8 cellular contexts compared by ENCODE assay signal in genomic region chrX:153971632-153972367, GRCh38. TPM values are rescaled to one million over a fixed set of nuclear protein-coding genes. Genes with fewer than 3 reads are reported as not detected.
A peak's percentile ranks its signal among the peaks of the same experiment; 100 is the strongest.
DNase-seq lines count a peak whose midpoint lies in the region; ATAC-seq and TF ChIP-seq lines count a peak whose summit lies in the region.

HCFC1 (minus strand) TSS chrX:153971818; CDS start chrX:153970840, 978 bp downstream.

- peaks cover 42% of the 10 kb centered on the region for H3K36me3 Mint-ChIP-seq in activated CD8-positive, alpha-beta T cell treated with anti-CD3 and anti-CD28 coated beads for 36 hours (ENCODE audit: low read depth)

- peaks cover 0 to 20% (median 0%) of the 10 kb centered on the region in 11 experiments; a peak in 6 of 22 replicates for H3K36me3 ChIP-seq in BLaER1 treated with 17β-estradiol and CSF1 and Interleukin-3, amounts not matched to agents 10 nM and 100 nM
- H3K36me3 ChIP-seq in ectodermal cell (ENCODE audit: control insufficient read depth, insufficient read depth, low read length) = no peaks in the 10 kb centered on the region

- TF ChIP-seq CTCF in activated CD8-positive, alpha-beta T cell treated with anti-CD3 and anti-CD28 coated beads for 36 hours (IDR thresholded peaks at IDR 0.05) = no peak

- H3K4me3 ChIP-seq in BLaER1 treated with 17β-estradiol and CSF1 and Interleukin-3, amounts not matched to agents 10 nM and 100 nM = peak within 1 kb of the TSS; percentile 72 to 97 (median 86)
- H3K4me3 ChIP-seq in ectodermal cell (ENCODE audit: insufficient read depth, low read depth, low read length) = peak within 1 kb of the TSS; percentile 59

- peak within 1 kb of the TSS; percentile 100 for H3K27ac Mint-ChIP-seq in activated CD8-positive, alpha-beta T cell treated with anti-CD3 and anti-CD28 coated beads for 36 hours

- POLR2A ChIA-PET in activated CD8-positive, alpha-beta T cell treated with anti-CD3 and anti-CD28 coated beads for 36 hours (lab: Charles Lee) = interaction anchor here (0.6 to 12.0 kb wide), 18 partner anchors 10 to 469 kb away, joined by 3 to 105 read pairs (median 4); partner anchors contain the start of genes ARHGAP4, NAA10, RPL10 and SSR4

- 0% methylated on average over 78 of the region's 78 CpGs for WGBS in ectodermal cell, 2 experiments

- peak within 1 kb of the TSS; percentile 92 to 100 (median 98) for H3K9ac ChIP-seq in BLaER1 treated with 17β-estradiol and CSF1 and Interleukin-3, amounts not matched to agents 10 nM and 100 nM

- CTCF ChIA-PET in activated CD8-positive, alpha-beta T cell treated with anti-CD3 and anti-CD28 coated beads for 36 hours (lab: Charles Lee) = interaction anchor here (1.0 to 1.2 kb wide), 2 partner anchors 41 to 45 kb away, joined by 3 to 7 read pairs; partner anchors contain the start of gene ARHGAP4

- DNase-seq in NCI-H748 treated with DMSO at 0.1 percent for 48 hours (lab: John Stamatoyannopoulos, UW) = peak; percentile 77
- DNase-seq in activated CD8-positive, alpha-beta T cell treated with anti-CD3 and anti-CD28 coated beads for 36 hours = peak; percentile 93
- peak; percentile 89 to 94 for DNase-seq in lung microvascular endothelial cell (ENCODE audit: low read depth in 2 of 2)
- DNase-seq in stimulated activated CD4-positive, alpha-beta T cell treated with anti-CD3 and anti-CD28 coated beads, TNF-alpha, amount 100 ng/mL, for 48 hours (ENCODE audit: low read depth in 3 of 3) = peak; percentile 70 to 89 (median 84)

- intact Hi-C loops in activated CD8-positive, alpha-beta T cell treated with anti-CD3 and anti-CD28 coated beads for 36 hours (cut with micrococcal nuclease) = no loop called here

- H3K4me2 ChIP-seq in BLaER1 treated with 17β-estradiol and CSF1 and Interleukin-3, amounts not matched to agents 10 nM and 100 nM = peak within 1 kb of the TSS; percentile 82 to 92 (median 89)

- H3K9me3 ChIP-seq in BLaER1 treated with 17β-estradiol and CSF1 and Interleukin-3, amounts not matched to agents 10 nM and 100 nM (replicated peaks in 1 of 11) = no peaks in the 10 kb centered on the region
- H3K9me3 ChIP-seq in ectodermal cell (ENCODE audit: control insufficient read depth, low read length) = no peaks in the 10 kb centered on the region

- peaks cover 47 to 63% (median 52%) of the 10 kb centered on the region in 10 experiments for H3K4me1 ChIP-seq in BLaER1 treated with 17β-estradiol and CSF1 and Interleukin-3, amounts not matched to agents 10 nM and 100 nM
- H3K4me1 ChIP-seq in ectodermal cell (ENCODE audit: control insufficient read depth, insufficient read depth, low read length) = peaks cover 18% of the 10 kb centered on the region

- peaks cover 67 to 74% (median 69%) of the 10 kb centered on the region in 11 experiments for H3K27me3 ChIP-seq in BLaER1 treated with 17β-estradiol and CSF1 and Interleukin-3, amounts not matched to agents 10 nM and 100 nM
- no peaks in the 10 kb centered on the region for H3K27me3 ChIP-seq in ectodermal cell (ENCODE audit: control insufficient read depth, insufficient read depth, low read length, poor library complexity, severe bottlenecking)

- H3K4me1 Mint-ChIP-seq in activated CD8-positive, alpha-beta T cell treated with anti-CD3 and anti-CD28 coated beads for 36 hours (ENCODE audit: low read depth) = peaks cover 22% of the 10 kb centered on the region

- H3K4me3 Mint-ChIP-seq in activated CD8-positive, alpha-beta T cell treated with anti-CD3 and anti-CD28 coated beads for 36 hours = peak within 1 kb of the TSS; percentile 93

- ATAC-seq in GM19351 (IDR thresholded peaks at IDR 0.05; ENCODE audit: unreplicated experiment) = peak; percentile 32
- ATAC-seq in HG03521 (IDR thresholded peaks at IDR 0.05; ENCODE audit: unreplicated experiment) = peak; percentile 35
- peak; percentile 32 for ATAC-seq in activated CD8-positive, alpha-beta T cell treated with anti-CD3 and anti-CD28 coated beads for 36 hours

- peak within 1 kb of the TSS; percentile 93 to 100 (median 99) for H3K27ac ChIP-seq in BLaER1 treated with 17β-estradiol and CSF1 and Interleukin-3, amounts not matched to agents 10 nM and 100 nM
- peak within 1 kb of the TSS; percentile 99 for H3K27ac ChIP-seq in ectodermal cell (ENCODE audit: insufficient read depth, low read depth, low read length, poor library complexity, severe bottlenecking)

- no peaks in the 10 kb centered on the region for H3K9me3 Mint-ChIP-seq in activated CD8-positive, alpha-beta T cell treated with anti-CD3 and anti-CD28 coated beads for 36 hours

- peaks cover 59 to 87% (median 75%) of the 10 kb centered on the region in 11 experiments; a peak in 21 of 22 replicates for H4K20me1 ChIP-seq in BLaER1 treated with 17β-estradiol and CSF1 and Interleukin-3, amounts not matched to agents 10 nM and 100 nM

- no peaks in the 10 kb centered on the region for H3K27me3 Mint-ChIP-seq in activated CD8-positive, alpha-beta T cell treated with anti-CD3 and anti-CD28 coated beads for 36 hours

RNA-seq across cellular contexts. Expression of gene HCFC1, which starts in this region (rescaled TPM):
- 100 to 1,000 TPM; 115 to 116 TPM for total RNA-seq in activated CD8-positive, alpha-beta T cell treated with anti-CD3 and anti-CD28 coated beads for 36 hours
- polyA plus RNA-seq in ectodermal cell (2013, experiment 1 of 4) = 85.2 TPM
- polyA plus RNA-seq in ectodermal cell (2013, experiment 2 of 4) = 86.5 TPM
- 61.4 TPM for polyA plus RNA-seq in ectodermal cell (2013, experiment 3 of 4)
- polyA plus RNA-seq in ectodermal cell (2013, experiment 4 of 4) = 68.1 TPM
- 10.0 and 10.3 TPM in 2 replicates for total RNA-seq in lung microvascular endothelial cell

Comparison
In these comparisons a context has a peak if more than half of its experiments do, and no peak if none do; other contexts are left out.
1. Peak in every context shown above with its lines: DNase-seq, ATAC-seq, H3K4me3 ChIP-seq and H3K27ac ChIP-seq.
2. RNA of gene HCFC1 (total RNA-seq): 115 to 116 TPM in activated CD8-positive, alpha-beta T cell treated with anti-CD3 and anti-CD28 coated beads for 36 hours; 10.0 to 10.3 TPM in lung microvascular endothelial cell; every median in the first group is over 10 times any median in the second.